In the genomic region with DNA sequence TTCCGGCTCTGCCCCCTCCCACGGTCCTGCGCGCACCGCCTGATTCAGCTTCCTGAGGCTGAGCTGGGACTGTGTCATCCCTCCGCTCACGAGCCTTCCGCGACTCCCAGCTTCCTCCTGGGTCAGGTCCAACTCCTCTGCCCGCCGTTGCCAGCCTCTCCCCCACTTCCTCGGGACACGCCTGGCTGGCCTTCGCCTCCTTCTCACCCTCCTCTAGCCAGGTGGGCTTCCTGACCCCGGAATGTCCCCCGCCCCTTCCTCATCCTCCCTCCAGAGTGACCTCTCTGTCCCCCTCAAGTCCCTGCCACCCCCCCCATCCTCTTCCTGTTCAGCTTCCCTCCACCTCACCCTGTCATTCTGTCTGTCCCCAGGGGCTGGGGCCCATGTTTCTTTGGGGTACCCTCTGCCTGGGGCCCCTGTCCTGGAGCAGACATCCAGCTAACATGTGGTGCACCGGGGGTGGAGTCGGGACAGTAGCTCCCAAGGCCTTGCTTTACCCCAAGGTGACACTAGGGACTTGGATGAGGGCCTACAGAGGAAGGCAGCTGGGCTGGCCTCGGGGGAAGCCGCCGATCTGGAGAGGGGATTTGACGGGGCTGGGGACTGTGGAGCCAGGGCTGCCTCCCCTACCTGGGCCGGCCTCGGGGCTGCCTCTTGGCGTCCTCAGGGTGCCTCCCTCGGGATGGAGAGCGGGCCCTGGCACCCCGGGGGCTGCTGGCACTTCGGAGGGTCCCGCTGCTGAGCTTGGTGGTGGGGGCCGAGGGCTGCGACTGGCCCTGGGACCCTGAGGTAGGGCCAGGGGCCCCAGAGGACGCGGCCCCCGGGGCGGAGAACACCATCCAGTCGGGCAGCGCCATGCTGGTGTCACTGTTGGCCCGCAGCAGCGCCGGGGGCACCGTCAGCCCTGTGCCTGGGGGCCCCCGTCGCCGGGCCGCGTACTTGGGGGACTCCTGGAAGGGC, we compare ENCODE assay signal across 19 cellular contexts. TPM values are rescaled to one million over a fixed set of nuclear protein-coding genes. Genes with fewer than 3 reads are reported as not detected.
DNase-seq lines count a peak whose midpoint lies in the region; ATAC-seq and TF ChIP-seq lines count a peak whose summit lies in the region.
"Had no signal": no experiment of that assay in that cellular context is flagged by ENCODE, and none has a peak within 500 bp of the region (broad histone marks: within the 10 kb centered on the region; RNA-seq: fewer than 3 reads in every experiment).

No MANE protein-coding gene starts in this region.

- H3K36me3 ChIP-seq in upper lobe of right lung: no peaks in the 10 kb centered on the region
- H3K36me3 ChIP-seq: cardiac muscle cell had no signal

- H3K9me3 Mint-ChIP-seq in WTC11: no peaks in the 10 kb centered on the region
- H3K9me3 Mint-ChIP-seq: activated naive CD8-positive, alpha-beta T cell treated with anti-CD3 and anti-CD28 coated beads for 36 hours; activated T-cell treated with anti-CD3 and anti-CD28 coated beads, Interleukin-2, amount 50 U/mL, for 4 hours; neural crest cell had no signal

- H3K4me1 ChIP-seq in upper lobe of right lung: no peaks in the 10 kb centered on the region

- CTCF ChIA-PET in WTC11 (lab: Charles Lee): interaction anchor here (0.5 to 7.8 kb wide), 50 partner anchors 8 to 500 kb away, joined by 3 to 184 read pairs (median 4); partner anchors contain the start of genes C19orf81, CLEC11A and MYH14

- DNase-seq in NCI-H82 (lab: John Stamatoyannopoulos, UW) (peak; percentile 29), NCI-H82 treated with DMSO at 0.1 percent for 48 hours (lab: John Stamatoyannopoulos, UW; ENCODE audit: unreplicated experiment) (no peak), HS-5 (ENCODE audit: low read depth) (peak; percentile 61), WTC11 (ENCODE audit: low spot score) (no peak), upper lobe of right lung (no peak), germinal center (ENCODE audit: low spot score) (no peak), HuH-7.5 (ENCODE audit: low spot score) (no peak)
- DNase-seq: activated CD4-positive, alpha-beta T cell treated with anti-CD3 and anti-CD28 coated beads, Interleukin-2, amount 50 U/mL, for 1 hour; activated naive CD8-positive, alpha-beta T cell treated with anti-CD3 and anti-CD28 coated beads for 36 hours; activated T-cell treated with anti-CD3 and anti-CD28 coated beads, Interleukin-2, amount 50 U/mL, for 4 hours; effector CD4-positive, alpha-beta T cell; RPMI8226; stimulated activated CD4-positive, alpha-beta T cell treated with anti-CD3 and anti-CD28 coated beads, Interleukin-4, amount 100 ng/mL, for 4 hours; T-helper 1 cell had no signal

- H3K27ac ChIP-seq in upper lobe of right lung: no peak overlapping the region
- H3K27ac ChIP-seq: cardiac muscle cell had no signal

- no peaks in the 10 kb centered on the region for H3K9me3 ChIP-seq in upper lobe of right lung

- no peak overlapping the region for H3K4me3 ChIP-seq in upper lobe of right lung
- H3K4me3 ChIP-seq: cardiac muscle cell had no signal

- no peaks in the 10 kb centered on the region for H3K36me3 Mint-ChIP-seq in WTC11
- H3K36me3 Mint-ChIP-seq: activated naive CD8-positive, alpha-beta T cell treated with anti-CD3 and anti-CD28 coated beads for 36 hours; memory B cell had no signal

- ATAC-seq in WTC11 (peak; percentile 41), upper lobe of right lung (peak; percentile 40), HG03442 (IDR thresholded peaks at IDR 0.05; ENCODE audit: unreplicated experiment) (no peak)
- ATAC-seq: activated T-cell treated with anti-CD3 and anti-CD28 coated beads, Interleukin-2, amount 50 U/mL, for 4 hours; sciatic nerve had no signal

- H3K4me3 Mint-ChIP-seq in WTC11: no peak overlapping the region
- H3K4me3 Mint-ChIP-seq: activated naive CD8-positive, alpha-beta T cell treated with anti-CD3 and anti-CD28 coated beads for 36 hours; activated T-cell treated with anti-CD3 and anti-CD28 coated beads, Interleukin-2, amount 50 U/mL, for 4 hours; memory B cell; neural crest cell had no signal

- TF ChIP-seq CTCF in WTC11 (IDR thresholded peaks at IDR 0.05): no peak
- no peak for TF ChIP-seq CTCF in upper lobe of right lung (IDR thresholded peaks at IDR 0.05)

- peaks cover 51% of the 10 kb centered on the region for H3K27me3 Mint-ChIP-seq in WTC11 (ENCODE audit: low read depth)

- intact Hi-C loops in upper lobe of right lung (cut with DNase I): no loop called here

- peaks cover 41% of the 10 kb centered on the region for H3K27me3 ChIP-seq in upper lobe of right lung

- POLR2A ChIA-PET in WTC11 (lab: Charles Lee): interaction anchor here (0.8 kb wide), 1 partner anchor 102 kb away, joined by 4 read pairs; no protein-coding TSS in a partner anchor

- no peak overlapping the region for H3K27ac Mint-ChIP-seq in WTC11
- H3K27ac Mint-ChIP-seq: activated naive CD8-positive, alpha-beta T cell treated with anti-CD3 and anti-CD28 coated beads for 36 hours; memory B cell had no signal

- H3K4me1 Mint-ChIP-seq in WTC11: peaks cover 6% of the 10 kb centered on the region; the same call in 1 of the 2 replicates
- H3K4me1 Mint-ChIP-seq: memory B cell had no signal

TF ChIP-seq in WTC11, 78 proteins besides CTCF, POLR2A, EP300 and RAD21 (continues in another document):
- TF ChIP-seq ZBTB43 (CRISPR knock-in tag; IDR thresholded peaks at IDR 0.05) (no peak), ZNF423 (CRISPR knock-in tag; IDR thresholded peaks at IDR 0.05) (no peak), GABPB1 (CRISPR knock-in tag; IDR thresholded peaks at IDR 0.05) (no peak), MYBL2 (CRISPR knock-in tag; IDR thresholded peaks at IDR 0.05) (no peak), USF1 (CRISPR knock-in tag; IDR thresholded peaks at IDR 0.05) (no peak), GTF2I (CRISPR knock-in tag; conservative IDR thresholded peaks at IDR 0.05) (no peak), ZNF317 (CRISPR knock-in tag; IDR thresholded peaks at IDR 0.05; ENCODE audit: borderline replicate concordance, low read depth) (no peak), NR3C1 (CRISPR knock-in tag; conservative IDR thresholded peaks at IDR 0.05; ENCODE audit: low read depth) (no peak)
- TF ChIP-seq, protein P1, sequence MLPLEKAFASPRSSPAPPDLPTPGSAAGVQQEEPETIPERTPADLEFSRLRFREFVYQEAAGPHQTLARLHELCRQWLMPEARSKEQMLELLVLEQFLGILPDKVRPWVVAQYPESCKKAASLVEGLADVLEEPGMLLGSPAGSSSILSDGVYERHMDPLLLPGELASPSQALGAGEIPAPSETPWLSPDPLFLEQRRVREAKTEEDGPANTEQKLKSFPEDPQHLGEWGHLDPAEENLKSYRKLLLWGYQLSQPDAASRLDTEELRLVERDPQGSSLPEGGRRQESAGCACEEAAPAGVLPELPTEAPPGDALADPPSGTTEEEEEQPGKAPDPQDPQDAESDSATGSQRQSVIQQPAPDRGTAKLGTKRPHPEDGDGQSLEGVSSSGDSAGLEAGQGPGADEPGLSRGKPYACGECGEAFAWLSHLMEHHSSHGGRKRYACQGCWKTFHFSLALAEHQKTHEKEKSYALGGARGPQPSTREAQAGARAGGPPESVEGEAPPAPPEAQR (CRISPR knock-in tag; IDR thresholded peaks at IDR 0.05): no peak
- TF ChIP-seq, protein P2, sequence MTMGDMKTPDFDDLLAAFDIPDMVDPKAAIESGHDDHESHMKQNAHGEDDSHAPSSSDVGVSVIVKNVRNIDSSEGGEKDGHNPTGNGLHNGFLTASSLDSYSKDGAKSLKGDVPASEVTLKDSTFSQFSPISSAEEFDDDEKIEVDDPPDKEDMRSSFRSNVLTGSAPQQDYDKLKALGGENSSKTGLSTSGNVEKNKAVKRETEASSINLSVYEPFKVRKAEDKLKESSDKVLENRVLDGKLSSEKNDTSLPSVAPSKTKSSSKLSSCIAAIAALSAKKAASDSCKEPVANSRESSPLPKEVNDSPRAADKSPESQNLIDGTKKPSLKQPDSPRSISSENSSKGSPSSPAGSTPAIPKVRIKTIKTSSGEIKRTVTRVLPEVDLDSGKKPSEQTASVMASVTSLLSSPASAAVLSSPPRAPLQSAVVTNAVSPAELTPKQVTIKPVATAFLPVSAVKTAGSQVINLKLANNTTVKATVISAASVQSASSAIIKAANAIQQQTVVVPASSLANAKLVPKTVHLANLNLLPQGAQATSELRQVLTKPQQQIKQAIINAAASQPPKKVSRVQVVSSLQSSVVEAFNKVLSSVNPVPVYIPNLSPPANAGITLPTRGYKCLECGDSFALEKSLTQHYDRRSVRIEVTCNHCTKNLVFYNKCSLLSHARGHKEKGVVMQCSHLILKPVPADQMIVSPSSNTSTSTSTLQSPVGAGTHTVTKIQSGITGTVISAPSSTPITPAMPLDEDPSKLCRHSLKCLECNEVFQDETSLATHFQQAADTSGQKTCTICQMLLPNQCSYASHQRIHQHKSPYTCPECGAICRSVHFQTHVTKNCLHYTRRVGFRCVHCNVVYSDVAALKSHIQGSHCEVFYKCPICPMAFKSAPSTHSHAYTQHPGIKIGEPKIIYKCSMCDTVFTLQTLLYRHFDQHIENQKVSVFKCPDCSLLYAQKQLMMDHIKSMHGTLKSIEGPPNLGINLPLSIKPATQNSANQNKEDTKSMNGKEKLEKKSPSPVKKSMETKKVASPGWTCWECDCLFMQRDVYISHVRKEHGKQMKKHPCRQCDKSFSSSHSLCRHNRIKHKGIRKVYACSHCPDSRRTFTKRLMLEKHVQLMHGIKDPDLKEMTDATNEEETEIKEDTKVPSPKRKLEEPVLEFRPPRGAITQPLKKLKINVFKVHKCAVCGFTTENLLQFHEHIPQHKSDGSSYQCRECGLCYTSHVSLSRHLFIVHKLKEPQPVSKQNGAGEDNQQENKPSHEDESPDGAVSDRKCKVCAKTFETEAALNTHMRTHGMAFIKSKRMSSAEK (CRISPR knock-in tag; IDR thresholded peaks at IDR 0.05; ENCODE audit: borderline replicate concordance): no peak

RNA-seq across cellular contexts. Expression of gene SHANK1, which starts 16.5 kb away (rescaled TPM):
- 3.9 to 8.7 TPM (median 5.0 TPM) in 3 replicates for total RNA-seq in WTC11 (2021)
- total RNA-seq in upper lobe of right lung: 0.35 TPM

RNA-seq across cellular contexts. Expression of gene CLEC11A, which starts 20.0 kb away (rescaled TPM):
- total RNA-seq in WTC11 (2021): 7.6 to 9.5 TPM (median 8.2 TPM) in 3 replicates
- 13.3 TPM for total RNA-seq in upper lobe of right lung

RNA-seq across cellular contexts. Expression of gene C19orf81, which starts 53.9 kb away (rescaled TPM):
- total RNA-seq in WTC11 (2021) (22.4 to 24.5 TPM (median 22.9 TPM) in 3 replicates), upper lobe of right lung (3.9 TPM)
- total RNA-seq: sciatic nerve had no signal

Comparison
In these comparisons a context has a peak if more than half of its experiments do, and no peak if none do; other contexts are left out.
1. DNase-seq: peak in NCI-H82 (single experiment) and HS-5 (single experiment); none in NCI-H82 treated with DMSO at 0.1 percent for 48 hours (single experiment), WTC11 (single experiment), upper lobe of right lung (single experiment), germinal center (single experiment) and HuH-7.5 (single experiment).